Comparison of ENCODE assay signal across 1 cellular context in genomic region chr2:171999604-172000469, GRCh38.
TF ChIP-seq lines count a peak whose summit lies in the region.

TSS of gene METAP1D (plus strand) at chr2:171999953. CDS start at chr2:171999970, 17 bp downstream.

TF ChIP-seq in HepG2, 621 proteins besides CTCF, POLR2A, EP300 and RAD21 (continued from another document and continues in another):
- TF ChIP-seq NR0B2 (CRISPR knock-in tag; IDR thresholded peaks at IDR 0.05) = peak; percentile 100
- TF ChIP-seq HBP1 (CRISPR knock-in tag; IDR thresholded peaks at IDR 0.05; ENCODE audit: low read depth) = peak; percentile 96
- peak; percentile 99 for TF ChIP-seq IRF9 (CRISPR knock-in tag; IDR thresholded peaks at IDR 0.05; ENCODE audit: borderline replicate concordance)
- TF ChIP-seq ZHX1 (CRISPR knock-in tag; IDR thresholded peaks at IDR 0.05; ENCODE audit: low read depth) = peak; percentile 99
- TF ChIP-seq MEF2D (CRISPR knock-in tag; IDR thresholded peaks at IDR 0.05) = peak; percentile 82
- peak; percentile 60; the same call in 1 of the 2 replicates for TF ChIP-seq JDP2 (CRISPR knock-in tag; IDR thresholded peaks at IDR 0.05; ENCODE audit: borderline replicate concordance)
- peak; percentile 86 for TF ChIP-seq IRF2 (CRISPR knock-in tag; IDR thresholded peaks at IDR 0.05)
- TF ChIP-seq MAFK (conservative IDR thresholded peaks at IDR 0.05 in 1 of 2, IDR thresholded peaks at IDR 0.05 in 1 of 2; ENCODE audit: low read length in 2 of 2) = no peak
- peak; percentile 81; the same call in 1 of the 2 replicates for TF ChIP-seq MIER3 (CRISPR knock-in tag; IDR thresholded peaks at IDR 0.05; ENCODE audit: borderline replicate concordance)
- TF ChIP-seq TERF1 (CRISPR knock-in tag; IDR thresholded peaks at IDR 0.05) = peak; percentile 97
- TF ChIP-seq ZNF3 (CRISPR knock-in tag; IDR thresholded peaks at IDR 0.05) = peak; percentile 55; the same call in 1 of the 2 replicates
- peak; percentile 96 for TF ChIP-seq RFXAP (CRISPR knock-in tag; IDR thresholded peaks at IDR 0.05; ENCODE audit: borderline replicate concordance)
- peak; percentile 75 for TF ChIP-seq PPARG (CRISPR knock-in tag; conservative IDR thresholded peaks at IDR 0.05)
- TF ChIP-seq NRL (CRISPR knock-in tag; IDR thresholded peaks at IDR 0.05; ENCODE audit: borderline replicate concordance) = peak; percentile 98
- peak; percentile 94; the same call in 1 of the 2 replicates for TF ChIP-seq LBX2 (CRISPR knock-in tag; IDR thresholded peaks at IDR 0.05; ENCODE audit: borderline replicate concordance)
- peak; percentile 89 for TF ChIP-seq GMEB1 (CRISPR knock-in tag; IDR thresholded peaks at IDR 0.05; ENCODE audit: borderline replicate concordance)
- TF ChIP-seq ISX (CRISPR knock-in tag; conservative IDR thresholded peaks at IDR 0.05) = peak; percentile 90; the same call in 1 of the 2 replicates
- peak; percentile 100 for TF ChIP-seq KDM5B (CRISPR knock-in tag; IDR thresholded peaks at IDR 0.05; ENCODE audit: borderline replicate concordance)
- TF ChIP-seq ZNF580 (CRISPR knock-in tag; IDR thresholded peaks at IDR 0.05; ENCODE audit: borderline replicate concordance, low read depth) = peak; percentile 99; the same call in 1 of the 2 replicates
- peak; percentile 98 for TF ChIP-seq ZMYM4 (CRISPR knock-in tag; IDR thresholded peaks at IDR 0.05)
- peak; percentile 97 for TF ChIP-seq ZFP91 (CRISPR knock-in tag; IDR thresholded peaks at IDR 0.05; ENCODE audit: borderline replicate concordance)
- TF ChIP-seq MXD3 (CRISPR knock-in tag; IDR thresholded peaks at IDR 0.05) = peak; percentile 100
- TF ChIP-seq ZBTB14 (CRISPR knock-in tag; IDR thresholded peaks at IDR 0.05) = peak; percentile 97
- TF ChIP-seq ZNF510 (CRISPR knock-in tag; IDR thresholded peaks at IDR 0.05; ENCODE audit: low read depth) = peak; percentile 97
- TF ChIP-seq TFAP4 (IDR thresholded peaks at IDR 0.05; ENCODE audit: borderline replicate concordance, low read depth) = peak; percentile 59; the same call in 1 of the 2 replicates
- TF ChIP-seq ZGPAT (CRISPR knock-in tag; IDR thresholded peaks at IDR 0.05) = peak; percentile 97
- TF ChIP-seq KDM2A (CRISPR knock-in tag; IDR thresholded peaks at IDR 0.05; ENCODE audit: borderline replicate concordance, low read depth) = peak; percentile 98
- TF ChIP-seq CHD4 (IDR thresholded peaks at IDR 0.05; ENCODE audit: borderline replicate concordance, low read length) = no peak
- TF ChIP-seq ATF7-NPFF (CRISPR knock-in tag; IDR thresholded peaks at IDR 0.05; ENCODE audit: low read depth) = peak; percentile 99
- TF ChIP-seq LRRFIP1 (CRISPR knock-in tag; conservative IDR thresholded peaks at IDR 0.05) = no peak
- peak; percentile 94 for TF ChIP-seq MED8 (CRISPR knock-in tag; IDR thresholded peaks at IDR 0.05; ENCODE audit: insufficient replicate concordance)
- no peak for TF ChIP-seq EZH2 (conservative IDR thresholded peaks at IDR 0.05; ENCODE audit: low read depth, low read length)
- TF ChIP-seq ZBTB8A (CRISPR knock-in tag; IDR thresholded peaks at IDR 0.05; ENCODE audit: borderline replicate concordance, low read depth) = no peak
- no peak for TF ChIP-seq SRSF9 (IDR thresholded peaks at IDR 0.05; ENCODE audit: borderline replicate concordance, insufficient read depth, low read depth, low read length, poor library complexity, severe bottlenecking)
- TF ChIP-seq ZNF614 (CRISPR knock-in tag; IDR thresholded peaks at IDR 0.05; ENCODE audit: borderline replicate concordance) = peak; percentile 96
- TF ChIP-seq NR2F2 (IDR thresholded peaks at IDR 0.05; ENCODE audit: borderline replicate concordance, low read depth) = peak; percentile 41; the same call in 1 of the 2 replicates
- TF ChIP-seq SAP130 (CRISPR knock-in tag; IDR thresholded peaks at IDR 0.05; ENCODE audit: low read depth) = peak; percentile 100
- TF ChIP-seq ZNF724P (CRISPR knock-in tag; IDR thresholded peaks at IDR 0.05; ENCODE audit: borderline replicate concordance) = peak; percentile 98
- peak; percentile 91; the same call in 1 of the 2 replicates for TF ChIP-seq KDM4B (CRISPR knock-in tag; IDR thresholded peaks at IDR 0.05)
- TF ChIP-seq RNF2 (conservative IDR thresholded peaks at IDR 0.05; ENCODE audit: low read depth) = peak; percentile 98
- TF ChIP-seq ZNF333 (CRISPR knock-in tag; IDR thresholded peaks at IDR 0.05; ENCODE audit: borderline replicate concordance) = peak; percentile 99
